ENCODE assay signal across 14 cellular contexts in the genomic region with DNA sequence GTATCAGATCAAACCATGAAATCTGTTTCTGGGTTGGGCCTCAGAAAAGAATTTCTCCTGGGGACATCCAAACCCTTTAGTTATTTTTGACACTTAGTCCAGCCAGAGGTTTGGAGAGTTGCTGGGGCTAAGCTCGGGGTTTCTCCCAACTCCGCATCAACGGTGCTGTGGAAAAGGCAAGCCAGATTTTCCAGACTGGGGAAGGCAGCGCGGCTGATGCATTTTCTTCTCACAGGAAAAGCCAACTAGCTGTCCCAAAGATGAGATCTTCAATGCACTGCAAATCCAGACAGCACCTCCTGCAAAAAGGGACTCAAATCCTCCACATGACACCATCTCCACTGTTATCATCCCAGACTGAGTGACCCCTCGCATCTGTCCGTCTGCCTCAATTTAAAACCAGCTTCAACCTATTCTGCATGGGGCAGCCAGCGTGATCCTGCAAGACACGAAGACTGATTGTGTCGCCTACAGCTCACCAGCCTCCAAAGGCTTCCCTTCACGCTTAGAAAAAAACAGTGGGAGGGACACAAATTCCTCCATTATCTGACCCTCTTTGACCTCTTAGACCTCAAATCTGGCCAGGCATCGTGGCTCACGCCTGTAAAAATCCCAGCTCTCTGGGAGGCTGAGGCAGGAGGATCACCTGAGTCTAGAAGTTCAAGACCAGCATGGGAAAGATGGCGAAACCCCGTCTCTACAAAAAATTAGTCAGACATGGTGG.
DNase-seq lines count a peak whose midpoint lies in the region; ATAC-seq and TF ChIP-seq lines count a peak whose summit lies in the region.
"Had no signal": no experiment of that assay in that cellular context is flagged by ENCODE, and none has a peak within 500 bp of the region (broad histone marks: within the 10 kb centered on the region; RNA-seq: fewer than 3 reads in every experiment).

No MANE protein-coding gene starts in this region.

- dilution Hi-C loops in mammary epithelial cell (cut with HindIII; ENCODE audit: low sequenced_read_pairs), result no loop called here

- peak overlapping the region; percentile 26 to 87 for H3K27ac ChIP-seq in breast epithelium
- H3K27ac ChIP-seq in mammary epithelial cell (ENCODE audit: insufficient read depth, low read depth, low read length), result no peak overlapping the region
- peak overlapping the region in 6 of 10 donors; percentile 46 to 75 (median 58) for H3K27ac ChIP-seq in heart right ventricle
- no peak overlapping the region for H3K27ac ChIP-seq in A673 (ENCODE audit: low read depth, low read length, poor library complexity, severe bottlenecking)
- no peak overlapping the region for H3K27ac ChIP-seq in substantia nigra (ENCODE audit: low read depth, low read length, poor library complexity, severe bottlenecking)
- H3K27ac ChIP-seq: C4-2B had no signal

- no peak overlapping the region for H3K4me3 ChIP-seq in breast epithelium
- H3K4me3 ChIP-seq in mammary epithelial cell (replicated peaks in 1 of 3; ENCODE audit: insufficient read depth in 1 of 3, low read depth in 2 of 3, low read length in 3 of 3), result no peak overlapping the region
- H3K4me3 ChIP-seq in heart right ventricle, result no peak overlapping the region
- H3K4me3 ChIP-seq in A673 (ENCODE audit: low read depth, low read length, poor library complexity, severe bottlenecking), result no peak overlapping the region

- H3K4me1 ChIP-seq in breast epithelium, result no peaks in the 10 kb centered on the region
- H3K4me1 ChIP-seq in mammary epithelial cell (ENCODE audit: insufficient read depth, low read length), result no peaks in the 10 kb centered on the region
- peaks cover 0 to 23% (median 16%) of the 10 kb centered on the region in 9 donors for H3K4me1 ChIP-seq in heart right ventricle
- peaks cover 14% of the 10 kb centered on the region for H3K4me1 ChIP-seq in A673 (ENCODE audit: insufficient read depth, low read length, poor library complexity, severe bottlenecking)

- H2AFZ ChIP-seq in mammary epithelial cell (ENCODE audit: low read depth, low read length), result no peak overlapping the region

- no peak for DNase-seq in breast epithelium (ENCODE audit: low spot score in 2 of 2)
- no peak for DNase-seq in mammary epithelial cell
- no peak for DNase-seq in heart right ventricle
- DNase-seq in osteocyte (ENCODE audit: extremely low spot score, unreplicated experiment), result no peak
- no peak for DNase-seq in HCEC 1CT
- no peak for DNase-seq in A673 (ENCODE audit: low spot score)
- no peak for DNase-seq in NCI-H2171 treated with DMSO at 0.1 percent for 48 hours (lab: John Stamatoyannopoulos, UW)
- no peak for DNase-seq in substantia nigra (lab: John Stamatoyannopoulos, UW)
- DNase-seq: activated CD8-positive, alpha-beta memory T cell treated with anti-CD3 and anti-CD28 coated beads for 24 hours; DMS153; NCI-H1092; NCI-H748 treated with DMSO at 0.1 percent for 48 hours; stimulated activated CD4-positive, alpha-beta T cell treated with anti-CD3 and anti-CD28 coated beads, Interleukin-2, amount 100 ng/mL, for 48 hours had no signal

- H3K9me3 ChIP-seq in breast epithelium, result no peaks in the 10 kb centered on the region
- peaks cover 8% of the 10 kb centered on the region for H3K9me3 ChIP-seq in mammary epithelial cell (replicated peaks; ENCODE audit: insufficient read depth, low read length)
- H3K9me3 ChIP-seq in heart right ventricle, result no peaks in the 10 kb centered on the region
- no peaks in the 10 kb centered on the region for H3K9me3 ChIP-seq in A673 (ENCODE audit: low read depth, low read length, poor library complexity, severe bottlenecking)

- TF ChIP-seq CTCF in breast epithelium (IDR thresholded peaks at IDR 0.05) (no peak), mammary epithelial cell (conservative IDR thresholded peaks at IDR 0.05 in 1 of 2, IDR thresholded peaks at IDR 0.05 in 1 of 2; ENCODE audit: extremely low read depth in 1 of 2, insufficient read depth in 1 of 2, low read depth in 1 of 2, low read length in 2 of 2) (no peak), heart right ventricle (IDR thresholded peaks at IDR 0.05) (no peak), osteocyte (IDR thresholded peaks at IDR 0.05) (no peak), A673 (conservative IDR thresholded peaks at IDR 0.05; ENCODE audit: low read depth, low read length) (no peak)

- POLR2A ChIA-PET in A673 (lab: Charles Lee; ENCODE audit: low non-redundant PET), result no interaction called here

- no peaks in the 10 kb centered on the region for H3K36me3 ChIP-seq in breast epithelium
- no peaks in the 10 kb centered on the region for H3K36me3 ChIP-seq in mammary epithelial cell (ENCODE audit: insufficient read depth, low read length)
- H3K36me3 ChIP-seq in heart right ventricle, result no peaks in the 10 kb centered on the region
- H3K36me3 ChIP-seq in A673 (ENCODE audit: insufficient read depth, low read length, poor library complexity, severe bottlenecking), result no peaks in the 10 kb centered on the region

- peak overlapping the region; percentile 66 for H3K27ac Mint-ChIP-seq in osteocyte (ENCODE audit: unreplicated experiment)

- H3K4me2 ChIP-seq in mammary epithelial cell (ENCODE audit: insufficient read depth, low read depth, low read length), result no peak overlapping the region

- H3K27me3 Mint-ChIP-seq in osteocyte (ENCODE audit: unreplicated experiment), result no peaks in the 10 kb centered on the region

- WGBS in mammary epithelial cell (ENCODE audit: low coverage, missing lambda C conversion rate), result 59% methylated on average over 11 of the region's 15 CpGs
- WGBS in heart right ventricle, 2 donors, result 57 to 65% methylated on average over 15 of the region's 15 CpGs

- in situ Hi-C loops in mammary epithelial cell (cut with MboI; ENCODE audit: low sequenced_read_pairs in 2 of 2), result no loop called here

- no peaks in the 10 kb centered on the region for H3K79me2 ChIP-seq in mammary epithelial cell (ENCODE audit: insufficient read depth, low read length)

- no peak overlapping the region for H3K9ac ChIP-seq in mammary epithelial cell (ENCODE audit: insufficient read depth, low read length)

- CTCF ChIA-PET in mammary epithelial cell (lab: Charles Lee; ENCODE audit: low non-redundant PET), result no interaction called here
- CTCF ChIA-PET in A673 (lab: Charles Lee), result no interaction called here

- no peaks in the 10 kb centered on the region for H3K36me3 Mint-ChIP-seq in osteocyte (ENCODE audit: unreplicated experiment)

- no peak overlapping the region for H3K4me3 Mint-ChIP-seq in osteocyte (ENCODE audit: unreplicated experiment)

- H3K9me3 Mint-ChIP-seq in osteocyte (ENCODE audit: unreplicated experiment), result no peaks in the 10 kb centered on the region

- TF ChIP-seq POLR2A in breast epithelium (IDR thresholded peaks at IDR 0.05), result no peak

- ATAC-seq in heart right ventricle, result peak in 6 of 8 donors; percentile 7 to 54 (median 39)

- no TSS peak for BruUV-seq in mammary epithelial cell (replicated peaks; lab: Mats Ljungman, UMichigan)
- BruUV-seq in A673 (replicated peaks; lab: Mats Ljungman, UMichigan), result no TSS peak

- H3K4me1 Mint-ChIP-seq in osteocyte (ENCODE audit: unreplicated experiment), result peaks cover 32% of the 10 kb centered on the region

- no peaks in the 10 kb centered on the region for H4K20me1 ChIP-seq in mammary epithelial cell (ENCODE audit: insufficient read depth, low read length)

- intact Hi-C loops in breast epithelium (cut with DNase I; ENCODE audit: low total_unique reads) (no loop called here), mammary epithelial cell (cut with micrococcal nuclease) (no loop called here), heart right ventricle (cut with DNase I) (no loop called here), A673 (cut with micrococcal nuclease; ENCODE audit: unreplicated experiment) (no loop called here)

- H3K27me3 ChIP-seq in breast epithelium (no peaks in the 10 kb centered on the region), mammary epithelial cell (ENCODE audit: insufficient read depth, low read length) (no peaks in the 10 kb centered on the region), heart right ventricle (no peaks in the 10 kb centered on the region), A673 (replicated peaks; ENCODE audit: insufficient read depth, low read depth, low read length, poor library complexity) (no peaks in the 10 kb centered on the region)

Comparison
In these comparisons a context has a peak if more than half of its experiments do, and no peak if none do; other contexts are left out.
1. H3K27ac ChIP-seq: peak in breast epithelium (2 of 2) and heart right ventricle (6 of 10); none in mammary epithelial cell (single experiment), A673 (single experiment) and substantia nigra (single experiment).